In the genomic region with DNA sequence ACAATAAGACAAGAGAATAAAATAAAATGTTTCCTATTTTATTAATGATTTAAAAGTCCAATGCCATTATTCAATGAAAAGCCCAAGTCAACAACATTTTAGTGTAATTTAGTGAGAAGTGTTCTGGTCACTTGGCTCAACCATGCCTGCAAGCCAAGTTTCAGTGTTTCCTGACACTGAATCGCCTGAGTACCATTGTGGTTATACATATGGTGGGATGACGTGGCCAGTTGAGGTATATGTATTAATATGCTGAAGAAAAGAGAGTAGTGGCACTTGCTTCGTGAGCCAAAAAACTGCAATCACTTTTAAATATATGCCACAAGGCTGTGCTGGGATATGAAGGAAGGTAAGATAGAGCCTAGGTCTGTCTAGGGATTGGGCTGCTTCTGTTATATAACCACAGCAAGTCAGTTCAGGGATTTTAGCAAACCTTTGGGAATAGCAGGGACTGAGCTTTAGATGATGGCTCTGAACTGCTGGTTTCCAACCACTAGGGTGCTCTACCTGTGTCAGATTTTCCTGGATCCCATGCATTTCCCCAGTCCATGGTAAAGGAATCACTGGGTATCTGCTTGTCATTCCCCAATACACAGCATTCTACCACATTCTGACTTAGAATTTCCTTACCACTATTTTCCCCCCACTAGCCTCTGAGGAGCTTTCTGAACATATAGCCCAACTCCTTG, we compare ENCODE assay signal across 11 cellular contexts.
DNase-seq lines count a peak whose midpoint lies in the region; ATAC-seq, FAIRE-seq and TF ChIP-seq lines count a peak whose summit lies in the region.
"Had no signal": no experiment of that assay in that cellular context is flagged by ENCODE, and none has a peak within 500 bp of the region (broad histone marks: within the 10 kb centered on the region; RNA-seq: fewer than 3 reads in every experiment).

No MANE protein-coding gene starts in this region.

- H3K27me3 ChIP-seq in psoas muscle (ENCODE audit: insufficient read depth in 3 of 3, low read length in 2 of 3) = peaks cover 0 to 3% (median 0%) of the 10 kb centered on the region in 3 donors
- H3K27me3 ChIP-seq: suprapubic skin had no signal

- no peak overlapping the region for H3K4me3 ChIP-seq in epithelial cell of proximal tubule (ENCODE audit: low read depth, low read length)
- no peak overlapping the region for H3K4me3 ChIP-seq in psoas muscle
- H3K4me3 ChIP-seq: smooth muscle cell, suprapubic skin had no signal

- no peak overlapping the region for H3K27ac ChIP-seq in psoas muscle
- H3K27ac ChIP-seq: suprapubic skin had no signal

- 85 to 89% (median 88%) methylated on average over 3 of the region's 3 CpGs for WGBS in psoas muscle, 3 donors

- H3K9me3 ChIP-seq in psoas muscle = no peaks in the 10 kb centered on the region
- H3K9me3 ChIP-seq: suprapubic skin had no signal

- no peaks in the 10 kb centered on the region for H3K4me1 ChIP-seq in psoas muscle
- H3K4me1 ChIP-seq: suprapubic skin had no signal

- ATAC-seq in GM18520 (IDR thresholded peaks at IDR 0.05; ENCODE audit: unreplicated experiment) (peak; percentile 78), HG03520 (IDR thresholded peaks at IDR 0.05; ENCODE audit: unreplicated experiment) (peak; percentile 61), HG02884 (IDR thresholded peaks at IDR 0.05; ENCODE audit: unreplicated experiment) (no peak), psoas muscle (no peak)

- DNase-seq in HCEC 1CT (peak; percentile 12), epithelial cell of proximal tubule (ENCODE audit: low read depth) (no peak), HTR-8/SVneo (ENCODE audit: insufficient read length, low spot score) (no peak), urothelium cell line (ENCODE audit: low spot score) (no peak), psoas muscle (no peak)
- DNase-seq: NCI-H2081 treated with DMSO at 0.1 percent for 48 hours had no signal

- TF ChIP-seq CTCF in epithelial cell of proximal tubule (conservative IDR thresholded peaks at IDR 0.05; ENCODE audit: low read depth, low read length) (peak; percentile 19), psoas muscle (IDR thresholded peaks at IDR 0.05) (no peak)

- no peaks in the 10 kb centered on the region for H3K36me3 ChIP-seq in psoas muscle (ENCODE audit: insufficient read depth in 1 of 2, low read depth in 1 of 2)
- H3K36me3 ChIP-seq: suprapubic skin had no signal

- intact Hi-C loops in psoas muscle (cut with DNase I) = no loop called here

- no peak for FAIRE-seq in HTR-8/SVneo (lab: Jason Lieb, UNC)
- no peak for FAIRE-seq in urothelium cell line (lab: Jason Lieb, UNC)

Comparison
In these comparisons a context has a peak if more than half of its experiments do, and no peak if none do; other contexts are left out.
1. ATAC-seq: peak in GM18520 (single experiment) and HG03520 (single experiment); none in HG02884 (single experiment) and psoas muscle (0 of 4).